13 cellular contexts compared by ENCODE assay signal in genomic region chr7:106039486-106040060, GRCh38.
A peak's percentile ranks its signal among the peaks of the same experiment; 100 is the strongest.
DNase-seq lines count a peak whose midpoint lies in the region; ATAC-seq lines count a peak whose summit lies in the region.
"Had no signal": no experiment of that assay in that cellular context is flagged by ENCODE, and none has a peak within 500 bp of the region (broad histone marks: within the 10 kb centered on the region; RNA-seq: fewer than 3 reads in every experiment).

No MANE protein-coding gene starts in this region.

- DNase-seq in ELR (ENCODE audit: low read depth) (peak; percentile 33), RPMI7951 (ENCODE audit: low read depth) (peak; percentile 59), fibroblast of peridontal ligament (ENCODE audit: extremely low read depth) (peak; percentile 97), sciatic nerve (ENCODE audit: low spot score) (no peak), DMS79 (lab: John Stamatoyannopoulos, UW) (no peak), NCI-H2196 treated with DMSO at 0.1 percent for 48 hours (lab: John Stamatoyannopoulos, UW; ENCODE audit: unreplicated experiment) (no peak), NCI-H1048 (lab: John Stamatoyannopoulos, UW) (no peak), left lobe of liver (ENCODE audit: low spot score) (no peak)
- DNase-seq: activated CD8-positive, alpha-beta memory T cell treated with anti-CD3 and anti-CD28 coated beads, Interleukin-2, amount 10 ng/mL, durations not matched to agents 7 days and 5 days; activated naive CD8-positive, alpha-beta T cell treated with anti-CD3 and anti-CD28 coated beads for 36 hours; effector CD8-positive, alpha-beta T cell; hypothalamus; NCI-H226 had no signal

- intact Hi-C loops in sciatic nerve (cut with DNase I), result loop anchor here (5.0 kb wide), 2 partner anchors 277 to 387 kb away; no protein-coding TSS in a partner anchor

- ATAC-seq in sciatic nerve, result peak; percentile 22
- ATAC-seq in left lobe of liver, result no peak
- ATAC-seq: activated CD8-positive, alpha-beta memory T cell treated with anti-CD3 and anti-CD28 coated beads, Interleukin-2, amount 10 ng/mL, durations not matched to agents 7 days and 5 days had no signal

Comparison
In these comparisons a context has a peak if more than half of its experiments do, and no peak if none do; other contexts are left out.
1. DNase-seq: peak in ELR (single experiment), RPMI7951 (single experiment) and fibroblast of peridontal ligament (single experiment); none in sciatic nerve (single experiment), DMS79 (single experiment), NCI-H2196 treated with DMSO at 0.1 percent for 48 hours (single experiment), NCI-H1048 (single experiment) and left lobe of liver (single experiment).